5 cellular contexts compared by ENCODE assay signal in genomic region chr3:151874084-151874483, GRCh38. TPM values are rescaled to one million over a fixed set of nuclear protein-coding genes. Genes with fewer than 3 reads are reported as not detected.
"Had no signal": no experiment of that assay in that cellular context is flagged by ENCODE, and none has a peak within 500 bp of the region (broad histone marks: within the 10 kb centered on the region; RNA-seq: fewer than 3 reads in every experiment).

No MANE protein-coding gene starts in this region.

RNA-seq across cellular contexts. Expression of gene SUCNR1, which starts 0.6 kb away (rescaled TPM):
- total RNA-seq: esophagus mucosa, lung microvascular endothelial cell, osteocyte had no signal
- polyA plus RNA-seq: naive thymus-derived CD4-positive, alpha-beta T cell; neural cell had no signal
